In the genomic region with DNA sequence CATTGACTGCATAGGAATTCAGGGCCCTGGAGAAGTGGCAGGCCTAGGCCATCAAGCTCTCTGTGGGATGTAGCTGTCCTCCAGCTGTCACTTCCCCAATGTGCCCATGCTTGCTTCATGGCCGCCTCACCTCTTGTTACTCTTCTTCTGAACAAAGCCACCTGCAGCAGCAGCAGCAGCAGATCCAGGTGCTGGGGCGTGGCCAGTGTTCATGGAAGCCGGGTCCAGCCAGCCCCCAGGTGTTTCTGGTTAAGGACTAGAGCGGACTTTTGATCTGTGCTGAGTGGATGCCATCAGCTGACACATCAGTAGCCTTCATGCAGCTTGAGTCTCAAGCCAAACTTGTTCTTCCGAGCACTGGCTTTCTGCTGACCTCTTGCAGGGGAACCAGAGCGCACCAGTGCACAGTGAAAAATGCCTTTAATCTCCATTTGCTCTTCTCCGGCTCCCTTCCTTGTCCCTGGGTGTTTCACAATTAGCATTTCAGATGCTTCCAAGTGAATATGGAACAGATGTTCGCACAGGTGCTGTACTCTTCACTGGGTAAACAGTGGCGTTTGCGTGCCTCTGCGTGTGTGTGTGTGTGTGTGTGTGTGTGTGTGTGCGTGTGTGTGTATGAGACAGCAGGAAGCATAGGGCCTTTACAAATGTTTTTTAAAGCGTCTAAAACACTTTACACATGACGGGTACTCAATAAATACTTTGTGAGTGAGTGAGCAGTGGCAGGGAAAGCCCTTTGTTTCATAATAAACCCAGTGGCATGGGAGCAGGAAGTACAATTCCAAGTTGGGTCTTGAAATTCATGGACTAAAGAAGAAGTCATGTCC, we compare ENCODE assay signal across 2 cellular contexts.
TF ChIP-seq lines count a peak whose summit lies in the region.

No MANE protein-coding gene starts in this region.

TF ChIP-seq in A549, 52 proteins besides CTCF, POLR2A, EP300 and RAD21:
- no peak for TF ChIP-seq FOSL2 (IDR thresholded peaks at IDR 0.05)
- peak; percentile 77 for TF ChIP-seq FOSL2 (CRISPR knock-in tag; IDR thresholded peaks at IDR 0.05)
- TF ChIP-seq, protein P1, sequence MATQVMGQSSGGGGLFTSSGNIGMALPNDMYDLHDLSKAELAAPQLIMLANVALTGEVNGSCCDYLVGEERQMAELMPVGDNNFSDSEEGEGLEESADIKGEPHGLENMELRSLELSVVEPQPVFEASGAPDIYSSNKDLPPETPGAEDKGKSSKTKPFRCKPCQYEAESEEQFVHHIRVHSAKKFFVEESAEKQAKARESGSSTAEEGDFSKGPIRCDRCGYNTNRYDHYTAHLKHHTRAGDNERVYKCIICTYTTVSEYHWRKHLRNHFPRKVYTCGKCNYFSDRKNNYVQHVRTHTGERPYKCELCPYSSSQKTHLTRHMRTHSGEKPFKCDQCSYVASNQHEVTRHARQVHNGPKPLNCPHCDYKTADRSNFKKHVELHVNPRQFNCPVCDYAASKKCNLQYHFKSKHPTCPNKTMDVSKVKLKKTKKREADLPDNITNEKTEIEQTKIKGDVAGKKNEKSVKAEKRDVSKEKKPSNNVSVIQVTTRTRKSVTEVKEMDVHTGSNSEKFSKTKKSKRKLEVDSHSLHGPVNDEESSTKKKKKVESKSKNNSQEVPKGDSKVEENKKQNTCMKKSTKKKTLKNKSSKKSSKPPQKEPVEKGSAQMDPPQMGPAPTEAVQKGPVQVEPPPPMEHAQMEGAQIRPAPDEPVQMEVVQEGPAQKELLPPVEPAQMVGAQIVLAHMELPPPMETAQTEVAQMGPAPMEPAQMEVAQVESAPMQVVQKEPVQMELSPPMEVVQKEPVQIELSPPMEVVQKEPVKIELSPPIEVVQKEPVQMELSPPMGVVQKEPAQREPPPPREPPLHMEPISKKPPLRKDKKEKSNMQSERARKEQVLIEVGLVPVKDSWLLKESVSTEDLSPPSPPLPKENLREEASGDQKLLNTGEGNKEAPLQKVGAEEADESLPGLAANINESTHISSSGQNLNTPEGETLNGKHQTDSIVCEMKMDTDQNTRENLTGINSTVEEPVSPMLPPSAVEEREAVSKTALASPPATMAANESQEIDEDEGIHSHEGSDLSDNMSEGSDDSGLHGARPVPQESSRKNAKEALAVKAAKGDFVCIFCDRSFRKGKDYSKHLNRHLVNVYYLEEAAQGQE (IDR thresholded peaks at IDR 0.05), result no peak

TF ChIP-seq in IMR-90, 13 proteins besides CTCF, POLR2A, EP300 and RAD21:
- peak; percentile 54 for TF ChIP-seq NFE2L2 (IDR thresholded peaks at IDR 0.05; ENCODE audit: low read depth, low read length)
- peak; percentile 87; the same call in 1 of the 2 replicates for TF ChIP-seq FOS (IDR thresholded peaks at IDR 0.05; ENCODE audit: low read depth, low read length)
- TF ChIP-seq ELK1 (IDR thresholded peaks at IDR 0.05; ENCODE audit: borderline replicate concordance, low read depth, low read length), result no peak
- no peak for TF ChIP-seq MAZ (IDR thresholded peaks at IDR 0.05; ENCODE audit: borderline replicate concordance, low read depth, low read length)
- peak; percentile 90 for TF ChIP-seq CEBPB (IDR thresholded peaks at IDR 0.05; ENCODE audit: low read depth, low read length)
- TF ChIP-seq BHLHE40 (IDR thresholded peaks at IDR 0.05; ENCODE audit: low read depth, low read length), result peak; percentile 48; the same call in 1 of the 2 replicates
- peak; percentile 98 for TF ChIP-seq RCOR1 (IDR thresholded peaks at IDR 0.05; ENCODE audit: insufficient replicate concordance, low read length)
